Comparison of ENCODE assay signal across 18 cellular contexts in genomic region chr7:149304006-149304405, GRCh38. TPM values are rescaled to one million over a fixed set of nuclear protein-coding genes. Genes with fewer than 3 reads are reported as not detected.
DNase-seq lines count a peak whose midpoint lies in the region; ATAC-seq and TF ChIP-seq lines count a peak whose summit lies in the region.
"Had no signal": no experiment of that assay in that cellular context is flagged by ENCODE, and none has a peak within 500 bp of the region (broad histone marks: within the 10 kb centered on the region; RNA-seq: fewer than 3 reads in every experiment).

No MANE protein-coding gene starts in this region.

- H2BK120ac ChIP-seq in trophoblast cell (ENCODE audit: insufficient read depth, low read length, poor library complexity), result no peak overlapping the region

- no peak overlapping the region for H2BK5ac ChIP-seq in trophoblast cell (ENCODE audit: low read depth, low read length, poor library complexity)

- H3K27me3 ChIP-seq in right atrium auricular region (no peaks in the 10 kb centered on the region), trophoblast cell (ENCODE audit: insufficient read depth, low read length) (no peaks in the 10 kb centered on the region)
- H3K27me3 ChIP-seq: BLaER1 treated with 17β-estradiol and CSF1 and Interleukin-3, amounts not matched to agents 10 nM and 100 nM had no signal

- H3K4me1 ChIP-seq in right atrium auricular region (no peaks in the 10 kb centered on the region), trophoblast cell (ENCODE audit: control insufficient read depth in 1 of 2, insufficient read depth in 2 of 2, low read length in 2 of 2) (no peaks in the 10 kb centered on the region)
- H3K4me1 ChIP-seq: A549; BLaER1 treated with 17β-estradiol and CSF1 and Interleukin-3, amounts not matched to agents 10 nM and 100 nM; Caco-2 had no signal

- H3K79me2 ChIP-seq in trophoblast cell (ENCODE audit: control insufficient read depth, insufficient read depth, low read length, poor library complexity), result no peaks in the 10 kb centered on the region

- H3K4me2 ChIP-seq in trophoblast cell (ENCODE audit: low read length), result no peak overlapping the region
- H3K4me2 ChIP-seq: A549; BLaER1 treated with 17β-estradiol and CSF1 and Interleukin-3, amounts not matched to agents 10 nM and 100 nM had no signal

- intact Hi-C loops in left ventricle myocardium superior (cut with micrococcal nuclease), result no loop called here

- no peak overlapping the region for H3K23ac ChIP-seq in trophoblast cell (ENCODE audit: low read length)

- H3K36me3 ChIP-seq in right atrium auricular region (no peaks in the 10 kb centered on the region), trophoblast cell (ENCODE audit: control insufficient read depth in 1 of 2, insufficient read depth in 2 of 2, low read length in 2 of 2) (no peaks in the 10 kb centered on the region)
- H3K36me3 ChIP-seq: BLaER1 treated with 17β-estradiol and CSF1 and Interleukin-3, amounts not matched to agents 10 nM and 100 nM had no signal

- H3K9me3 ChIP-seq in right atrium auricular region (no peaks in the 10 kb centered on the region), trophoblast cell (ENCODE audit: insufficient read depth, low read depth, low read length) (no peaks in the 10 kb centered on the region)
- H3K9me3 ChIP-seq: A549, Caco-2 had no signal

- H3K27ac ChIP-seq in right atrium auricular region (no peak overlapping the region), trophoblast cell (ENCODE audit: low read depth, low read length) (no peak overlapping the region)
- H3K27ac ChIP-seq: 22Rv1; A549; BLaER1 treated with 17β-estradiol and CSF1 and Interleukin-3, amounts not matched to agents 10 nM and 100 nM; C4-2B had no signal

- H2AK5ac ChIP-seq in trophoblast cell (ENCODE audit: low read length), result no peak overlapping the region

- WGBS in trophoblast cell (ENCODE audit: extremely low coverage, insufficient coverage, insufficient read length), result no CpG with 5 or more reads among the region's 7 CpGs

- no peak overlapping the region for H3K4ac ChIP-seq in trophoblast cell (ENCODE audit: low read depth, low read length)

- DNase-seq in activated effector memory CD4-positive, alpha-beta T cell treated with anti-CD3 and anti-CD28 coated beads, Interleukin-2, amount 50 U/mL, for 16 hours, result peak; percentile 19
- DNase-seq in activated effector memory CD4-positive, alpha-beta T cell treated with Interleukin-2 at 50 U/mL for 16 hours, result no peak
- DNase-seq in right atrium auricular region (ENCODE audit: low spot score), result peak; percentile 28
- no peak for DNase-seq in left ventricle myocardium superior
- peak; percentile 33 to 68 for DNase-seq in trophoblast cell
- no peak for DNase-seq in NCI-H1048 (lab: John Stamatoyannopoulos, UW)
- no peak for DNase-seq in stimulated activated CD4-positive, alpha-beta T cell treated with anti-CD3 and anti-CD28 coated beads, Interleukin-1b, Interleukin-23, amount 100 ng/mL, for 48 hours
- DNase-seq: AML-193; Caco-2; Calu3; CD4-positive, alpha-beta T cell; CD8-positive, alpha-beta T cell; DMS79 treated with DMSO at 0.1 percent for 48 hours; GF-D8 had no signal

- no peak overlapping the region for H3K14ac ChIP-seq in trophoblast cell (ENCODE audit: low read length)

- H3K4me3 ChIP-seq in right atrium auricular region (no peak overlapping the region), trophoblast cell (ENCODE audit: low read depth, low read length) (no peak overlapping the region)
- H3K4me3 ChIP-seq: A549; BLaER1 treated with 17β-estradiol and CSF1 and Interleukin-3, amounts not matched to agents 10 nM and 100 nM had no signal

- H2BK12ac ChIP-seq in trophoblast cell (ENCODE audit: low read length), result no peak overlapping the region

- H4K12ac ChIP-seq in trophoblast cell (ENCODE audit: low read depth, low read length), result no peak overlapping the region

- no peak for TF ChIP-seq CTCF in right atrium auricular region (IDR thresholded peaks at IDR 0.05)

- no peak overlapping the region for H4K91ac ChIP-seq in trophoblast cell (ENCODE audit: low read depth, low read length)

- no peak overlapping the region for H3K18ac ChIP-seq in trophoblast cell (ENCODE audit: low read length)

- no peaks in the 10 kb centered on the region for H3K79me1 ChIP-seq in trophoblast cell (ENCODE audit: low read length)

- no peak overlapping the region for H4K8ac ChIP-seq in trophoblast cell (ENCODE audit: low read depth, low read length)

- H3K9ac ChIP-seq in trophoblast cell (ENCODE audit: low read length), result no peak overlapping the region
- H3K9ac ChIP-seq: BLaER1 treated with 17β-estradiol and CSF1 and Interleukin-3, amounts not matched to agents 10 nM and 100 nM had no signal

- ATAC-seq in left ventricle myocardium superior, result no peak
- ATAC-seq: A549; CD8-positive, alpha-beta T cell had no signal

- no peak overlapping the region for H2AFZ ChIP-seq in trophoblast cell (ENCODE audit: insufficient read depth, low read length, poor library complexity)

RNA-seq across cellular contexts. Expression of gene ZNF783, which starts 42.0 kb away (rescaled TPM):
- total RNA-seq in right atrium auricular region (1 to 10 TPM; 3.7 to 5.1 TPM), left ventricle myocardium superior (4.8 TPM)
- 3.8 and 4.0 TPM in 2 replicates for polyA plus RNA-seq in trophoblast cell (2013)

Comparison
In these comparisons a context has a peak if more than half of its experiments do, and no peak if none do; other contexts are left out.
1. DNase-seq: peak in activated effector memory CD4-positive, alpha-beta T cell treated with anti-CD3 and anti-CD28 coated beads, Interleukin-2, amount 50 U/mL, for 16 hours (single experiment), right atrium auricular region (single experiment) and trophoblast cell (2 of 2); none in activated effector memory CD4-positive, alpha-beta T cell treated with Interleukin-2 at 50 U/mL for 16 hours (single experiment), left ventricle myocardium superior (single experiment), NCI-H1048 (single experiment) and stimulated activated CD4-positive, alpha-beta T cell treated with anti-CD3 and anti-CD28 coated beads, Interleukin-1b, Interleukin-23, amount 100 ng/mL, for 48 hours (single experiment).